8 cellular contexts compared by ENCODE assay signal in genomic region chr9:61854262-61854640, GRCh38.
DNase-seq lines count a peak whose midpoint lies in the region; TF ChIP-seq lines count a peak whose summit lies in the region.
"Not testable (repeated sequence)": the region's sequence is repeated elsewhere in the genome, so short reads cannot be mapped to it uniquely, and the experiment has no call there.

No MANE protein-coding gene starts in this region.

- H3K4me3 Mint-ChIP-seq in activated CD4-positive, alpha-beta memory T cell treated with anti-CD3 and anti-CD28 coated beads for 36 hours; activated naive CD4-positive, alpha-beta T cell treated with anti-CD3 and anti-CD28 coated beads, Interleukin-2, amount 10 ng/mL, durations not matched to agents 7 days and 5 days: not testable (repeated sequence)

- H3K9me3 ChIP-seq in KOPT-K1 (ENCODE audit: insufficient read depth, low read length, poor library complexity, severe bottlenecking): not testable (repeated sequence)

- H3K9me3 Mint-ChIP-seq in activated CD4-positive, alpha-beta memory T cell treated with anti-CD3 and anti-CD28 coated beads for 36 hours; activated naive CD4-positive, alpha-beta T cell treated with anti-CD3 and anti-CD28 coated beads, Interleukin-2, amount 10 ng/mL, durations not matched to agents 7 days and 5 days: not testable (repeated sequence)

- H3K27ac ChIP-seq in KOPT-K1 (ENCODE audit: low read depth, low read length, poor library complexity, severe bottlenecking) (peak overlapping the region; percentile 25), skin epidermis (peak overlapping the region in 1 of 21 experiments; percentile 59)

- POLR2A ChIA-PET in activated CD4-positive, alpha-beta memory T cell treated with anti-CD3 and anti-CD28 coated beads for 36 hours (lab: Charles Lee): not testable (repeated sequence)

- CTCF ChIA-PET in activated CD4-positive, alpha-beta memory T cell treated with anti-CD3 and anti-CD28 coated beads for 36 hours (lab: Charles Lee); activated naive CD4-positive, alpha-beta T cell treated with anti-CD3 and anti-CD28 coated beads, Interleukin-2, amount 10 ng/mL, durations not matched to agents 7 days and 5 days (lab: Charles Lee): not testable (repeated sequence)

- not testable (repeated sequence) for H3K27me3 Mint-ChIP-seq in activated CD4-positive, alpha-beta memory T cell treated with anti-CD3 and anti-CD28 coated beads for 36 hours; activated naive CD4-positive, alpha-beta T cell treated with anti-CD3 and anti-CD28 coated beads, Interleukin-2, amount 10 ng/mL, durations not matched to agents 7 days and 5 days

- not testable (repeated sequence) for H3K36me3 ChIP-seq in KOPT-K1 (ENCODE audit: insufficient read depth, low read length)

- not testable (repeated sequence) for H3K36me3 Mint-ChIP-seq in activated CD4-positive, alpha-beta memory T cell treated with anti-CD3 and anti-CD28 coated beads for 36 hours; activated naive CD4-positive, alpha-beta T cell treated with anti-CD3 and anti-CD28 coated beads, Interleukin-2, amount 10 ng/mL, durations not matched to agents 7 days and 5 days

- not testable (repeated sequence) for H3K27ac Mint-ChIP-seq in activated CD4-positive, alpha-beta memory T cell treated with anti-CD3 and anti-CD28 coated beads for 36 hours; activated naive CD4-positive, alpha-beta T cell treated with anti-CD3 and anti-CD28 coated beads, Interleukin-2, amount 10 ng/mL, durations not matched to agents 7 days and 5 days

- DNase-seq in activated CD4-positive, alpha-beta memory T cell treated with anti-CD3 and anti-CD28 coated beads for 36 hours: peak; percentile 12
- peak; percentile 21 for DNase-seq in activated naive CD4-positive, alpha-beta T cell treated with anti-CD3 and anti-CD28 coated beads, Interleukin-2, amount 10 ng/mL, durations not matched to agents 7 days and 5 days
- not testable (repeated sequence) for DNase-seq in choroid plexus epithelial cell (ENCODE audit: low read depth)
- DNase-seq in cardiac septum (ENCODE audit: low spot score): peak; percentile 75
- peak; percentile 9 for DNase-seq in mesenteric fat pad (ENCODE audit: low spot score)
- DNase-seq in ureter (ENCODE audit: low spot score): peak; percentile 25

- intact Hi-C loops in activated CD4-positive, alpha-beta memory T cell treated with anti-CD3 and anti-CD28 coated beads for 36 hours (cut with micrococcal nuclease); cardiac septum (cut with DNase I): not testable (repeated sequence)

- TF ChIP-seq CTCF in choroid plexus epithelial cell (conservative IDR thresholded peaks at IDR 0.05; ENCODE audit: low read depth, low read length): not testable (repeated sequence)

- H3K4me3 ChIP-seq in choroid plexus epithelial cell (ENCODE audit: low read depth, low read length) (peak overlapping the region; percentile 32), skin epidermis (peak overlapping the region; percentile 18 to 34 (median 24))

- not testable (repeated sequence) for H3K4me1 Mint-ChIP-seq in activated CD4-positive, alpha-beta memory T cell treated with anti-CD3 and anti-CD28 coated beads for 36 hours (ENCODE audit: low read depth); activated naive CD4-positive, alpha-beta T cell treated with anti-CD3 and anti-CD28 coated beads, Interleukin-2, amount 10 ng/mL, durations not matched to agents 7 days and 5 days
